11 cellular contexts compared by ENCODE assay signal in genomic region chr2:136057023-136057801, GRCh38.
DNase-seq lines count a peak whose midpoint lies in the region; ATAC-seq and TF ChIP-seq lines count a peak whose summit lies in the region.
"Had no signal": no experiment of that assay in that cellular context is flagged by ENCODE, and none has a peak within 500 bp of the region (broad histone marks: within the 10 kb centered on the region; RNA-seq: fewer than 3 reads in every experiment).

No MANE protein-coding gene starts in this region.

- H3K27ac ChIP-seq in upper lobe of left lung, result no peak overlapping the region
- H3K27ac ChIP-seq: breast epithelium, vagina had no signal

- H3K36me3 ChIP-seq in upper lobe of left lung, result no peaks in the 10 kb centered on the region
- H3K36me3 ChIP-seq: breast epithelium, vagina had no signal

- TF ChIP-seq CTCF in upper lobe of left lung (IDR thresholded peaks at IDR 0.05), result no peak
- TF ChIP-seq CTCF in MCF 10A (IDR thresholded peaks at IDR 0.05; ENCODE audit: unreplicated experiment), result no peak
- TF ChIP-seq CTCF in osteocyte (IDR thresholded peaks at IDR 0.05), result no peak

- no peak for TF ChIP-seq POLR2A in upper lobe of left lung (IDR thresholded peaks at IDR 0.05)

- H3K4me1 Mint-ChIP-seq in memory B cell, result peaks cover 30% of the 10 kb centered on the region
- no peaks in the 10 kb centered on the region for H3K4me1 Mint-ChIP-seq in MCF 10A (ENCODE audit: insufficient read depth, unreplicated experiment)
- H3K4me1 Mint-ChIP-seq in osteocyte (ENCODE audit: unreplicated experiment), result no peaks in the 10 kb centered on the region

- H3K27me3 Mint-ChIP-seq in memory B cell (no peaks in the 10 kb centered on the region), MCF 10A (ENCODE audit: insufficient read depth, unreplicated experiment) (no peaks in the 10 kb centered on the region), osteocyte (ENCODE audit: unreplicated experiment) (peaks cover 14% of the 10 kb centered on the region)

- intact Hi-C loops in MCF 10A (cut with micrococcal nuclease), result no loop called here

- no peak overlapping the region for H3K4me3 ChIP-seq in upper lobe of left lung
- H3K4me3 ChIP-seq: breast epithelium, vagina had no signal

- DNase-seq in memory B cell (ENCODE audit: low spot score in 2 of 2) (peak in 1 of 2 donors; percentile 8), upper lobe of left lung (no peak), epidermal melanocyte (ENCODE audit: insufficient read length, low spot score) (no peak), MCF 10A (ENCODE audit: unreplicated experiment) (no peak), osteocyte (ENCODE audit: extremely low spot score, unreplicated experiment) (no peak)
- DNase-seq: DMS79 had no signal

- peaks cover 2% of the 10 kb centered on the region for H3K9me3 Mint-ChIP-seq in memory B cell
- H3K9me3 Mint-ChIP-seq in MCF 10A (ENCODE audit: unreplicated experiment), result peaks cover 6% of the 10 kb centered on the region
- H3K9me3 Mint-ChIP-seq in osteocyte (ENCODE audit: unreplicated experiment), result no peaks in the 10 kb centered on the region

- TF ChIP-seq EP300 in upper lobe of left lung (IDR thresholded peaks at IDR 0.05), result no peak

- 89% methylated on average over 6 of the region's 6 CpGs for WGBS in upper lobe of left lung, 2 donors

- no peaks in the 10 kb centered on the region for H3K27me3 ChIP-seq in upper lobe of left lung
- H3K27me3 ChIP-seq: breast epithelium, vagina had no signal

- CTCF ChIA-PET in MCF 10A (lab: Yijun Ruan, JAX), result interaction anchor here (0.9 kb wide), 1 partner anchor 10 kb away, joined by 3 read pairs; no protein-coding TSS in a partner anchor

- H3K27ac Mint-ChIP-seq in memory B cell (peak overlapping the region; percentile 85), MCF 10A (ENCODE audit: low read depth, unreplicated experiment) (no peak overlapping the region), osteocyte (ENCODE audit: unreplicated experiment) (no peak overlapping the region)

- BruUV-seq in MCF 10A (replicated peaks; lab: Mats Ljungman, UMichigan), result no TSS peak

- POLR2A ChIA-PET in MCF 10A (lab: Yijun Ruan, JAX), result interaction anchor here (1.2 kb wide), 1 partner anchor 24 kb away, joined by 4 read pairs; no protein-coding TSS in a partner anchor

- H3K4me1 ChIP-seq in upper lobe of left lung, result no peaks in the 10 kb centered on the region
- H3K4me1 ChIP-seq: breast epithelium, vagina had no signal

- ATAC-seq in GM18498 (IDR thresholded peaks at IDR 0.05; ENCODE audit: unreplicated experiment), result peak; percentile 43
- peak; percentile 43 for ATAC-seq in GM21529 (IDR thresholded peaks at IDR 0.05; ENCODE audit: unreplicated experiment)
- peak; percentile 29 for ATAC-seq in HG03565 (IDR thresholded peaks at IDR 0.05; ENCODE audit: unreplicated experiment)
- ATAC-seq in memory B cell (ENCODE audit: low read depth), result peak; percentile 65
- ATAC-seq in upper lobe of left lung (ENCODE audit: low FRiP score in 2 of 2), result no peak

- H3K4me3 Mint-ChIP-seq in memory B cell, result peak overlapping the region; percentile 31
- H3K4me3 Mint-ChIP-seq in MCF 10A (ENCODE audit: unreplicated experiment), result no peak overlapping the region
- H3K4me3 Mint-ChIP-seq in osteocyte (ENCODE audit: unreplicated experiment), result no peak overlapping the region

- H3K36me3 Mint-ChIP-seq in memory B cell (peaks cover under 1% of the 10 kb centered on the region), MCF 10A (ENCODE audit: insufficient read depth, unreplicated experiment) (no peaks in the 10 kb centered on the region), osteocyte (ENCODE audit: unreplicated experiment) (no peaks in the 10 kb centered on the region)

- H3K9me3 ChIP-seq in upper lobe of left lung, result no peaks in the 10 kb centered on the region
- H3K9me3 ChIP-seq: breast epithelium, vagina had no signal

Comparison
In these comparisons a context has a peak if more than half of its experiments do, and no peak if none do; other contexts are left out.
1. ATAC-seq: peak in GM18498 (single experiment), GM21529 (single experiment), HG03565 (single experiment) and memory B cell (single experiment); none in upper lobe of left lung (0 of 2).